Comparison of ENCODE assay signal across 8 cellular contexts in the genomic region with DNA sequence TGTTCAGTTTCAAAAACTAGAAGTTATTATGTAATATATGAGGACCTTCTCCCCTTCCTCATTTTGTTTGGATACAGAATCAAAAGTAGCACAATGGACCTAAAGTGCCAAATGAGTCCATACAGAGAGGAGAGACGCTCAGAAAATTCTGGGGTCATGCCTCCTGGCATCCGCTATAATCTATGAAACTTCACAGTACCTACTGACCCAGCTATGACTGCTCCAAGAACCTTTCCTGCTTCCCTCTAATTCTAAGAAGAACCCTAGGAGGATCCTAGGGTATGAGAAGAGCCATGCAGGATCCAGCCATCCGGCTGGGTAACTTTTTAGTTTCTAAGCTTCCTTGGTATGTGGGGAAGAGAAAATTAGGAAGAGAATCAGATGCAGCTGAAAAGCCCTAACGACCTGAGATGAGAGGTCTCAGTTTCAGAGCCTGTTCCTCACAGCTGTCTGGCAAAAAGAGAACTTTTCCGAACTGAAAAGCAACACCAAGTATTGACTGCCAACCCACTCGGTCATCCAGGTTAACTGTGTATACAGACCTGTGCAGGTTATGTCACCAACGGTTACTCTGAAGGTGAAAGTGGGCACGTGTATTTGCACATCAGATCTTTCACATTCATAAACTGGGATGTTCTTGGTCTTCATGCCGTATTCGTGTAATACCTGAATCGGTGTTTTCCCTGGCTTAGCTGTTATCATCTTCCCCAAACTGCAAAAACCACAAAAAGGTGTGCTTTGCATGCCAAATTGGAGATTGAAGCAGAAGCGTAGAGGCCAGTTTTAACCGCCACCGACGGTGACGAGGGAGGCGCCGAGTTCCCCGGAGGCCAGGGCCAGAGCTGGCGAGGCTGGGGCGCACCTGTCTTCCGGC. TPM values are rescaled to one million over a fixed set of nuclear protein-coding genes. Genes with fewer than 3 reads are reported as not detected.
DNase-seq lines count a peak whose midpoint lies in the region; ATAC-seq lines count a peak whose summit lies in the region.

No MANE protein-coding gene starts in this region.

- peaks cover 29% of the 10 kb centered on the region for H3K4me1 Mint-ChIP-seq in activated T-helper 2 cell treated with anti-CD3 and anti-CD28 coated beads, Interferon-gamma antibody, Interleukin-2, Interleukin-4, amounts not matched to agents 10 μg/mL and 5 μg/mL and 100 μg/mL, durations not matched to agents 14 hours and 24 hours and 36 hours (ENCODE audit: low read depth)
- H3K4me1 Mint-ChIP-seq in stimulated activated effector memory CD8-positive, alpha-beta T cell treated with anti-CD3 and anti-CD28 coated beads, Interleukin-12 subunit alpha, Interleukin-12 subunit beta, amount 100 ng/mL, for 72 hours = peaks cover 24% of the 10 kb centered on the region

- intact Hi-C loops in activated T-helper 2 cell treated with anti-CD3 and anti-CD28 coated beads, Interferon-gamma antibody, Interleukin-2, Interleukin-4, amounts not matched to agents 10 μg/mL and 5 μg/mL and 100 μg/mL, durations not matched to agents 14 hours and 24 hours and 36 hours (cut with micrococcal nuclease) = loop anchor here (2.0 kb wide), 2 partner anchors 73 to 81 kb away; no protein-coding TSS in a partner anchor

- DNase-seq in GM03348 (ENCODE audit: low spot score) (peak; percentile 9), 8988T (no peak), kidney glomerular epithelial cell (lab: John Stamatoyannopoulos, UW) (no peak)
- no peak for DNase-seq in activated T-helper 2 cell treated with anti-CD3 and anti-CD28 coated beads, Interferon-gamma antibody, Interleukin-2, Interleukin-4, amounts not matched to agents 10 μg/mL and 5 μg/mL and 100 μg/mL, durations not matched to agents 14 hours and 24 hours and 36 hours (ENCODE audit: low spot score)
- no peak for DNase-seq in stimulated activated effector memory CD8-positive, alpha-beta T cell treated with anti-CD3 and anti-CD28 coated beads, Interleukin-12 subunit alpha, Interleukin-12 subunit beta, amount 100 ng/mL, for 72 hours (ENCODE audit: low spot score in 2 of 2)

- H3K27me3 Mint-ChIP-seq in activated T-helper 2 cell treated with anti-CD3 and anti-CD28 coated beads, Interferon-gamma antibody, Interleukin-2, Interleukin-4, amounts not matched to agents 10 μg/mL and 5 μg/mL and 100 μg/mL, durations not matched to agents 14 hours and 24 hours and 36 hours (ENCODE audit: low read depth) = peaks cover 4% of the 10 kb centered on the region

- peak overlapping the region; percentile 64 for H3K4me3 ChIP-seq in iPS-18c (ENCODE audit: insufficient read depth, low read depth, low read length)

- peak overlapping the region; percentile 90 for H3K27ac Mint-ChIP-seq in activated T-helper 2 cell treated with anti-CD3 and anti-CD28 coated beads, Interferon-gamma antibody, Interleukin-2, Interleukin-4, amounts not matched to agents 10 μg/mL and 5 μg/mL and 100 μg/mL, durations not matched to agents 14 hours and 24 hours and 36 hours
- H3K27ac Mint-ChIP-seq in stimulated activated effector memory CD8-positive, alpha-beta T cell treated with anti-CD3 and anti-CD28 coated beads, Interleukin-12 subunit alpha, Interleukin-12 subunit beta, amount 100 ng/mL, for 72 hours = peak overlapping the region; percentile 94

- no peaks in the 10 kb centered on the region for H3K9me3 Mint-ChIP-seq in activated T-helper 2 cell treated with anti-CD3 and anti-CD28 coated beads, Interferon-gamma antibody, Interleukin-2, Interleukin-4, amounts not matched to agents 10 μg/mL and 5 μg/mL and 100 μg/mL, durations not matched to agents 14 hours and 24 hours and 36 hours
- no peaks in the 10 kb centered on the region for H3K9me3 Mint-ChIP-seq in stimulated activated effector memory CD8-positive, alpha-beta T cell treated with anti-CD3 and anti-CD28 coated beads, Interleukin-12 subunit alpha, Interleukin-12 subunit beta, amount 100 ng/mL, for 72 hours

- ATAC-seq in GM19467 (IDR thresholded peaks at IDR 0.05; ENCODE audit: unreplicated experiment) (peak; percentile 45), HG03469 (IDR thresholded peaks at IDR 0.05; ENCODE audit: unreplicated experiment) (peak; percentile 32)
- ATAC-seq in stimulated activated effector memory CD8-positive, alpha-beta T cell treated with anti-CD3 and anti-CD28 coated beads, Interleukin-12 subunit alpha, Interleukin-12 subunit beta, amount 100 ng/mL, for 72 hours = no peak

- peaks cover 2% of the 10 kb centered on the region for H3K9me3 ChIP-seq in iPS-18c (ENCODE audit: control insufficient read depth, insufficient read depth, low read length)

- H3K36me3 Mint-ChIP-seq in activated T-helper 2 cell treated with anti-CD3 and anti-CD28 coated beads, Interferon-gamma antibody, Interleukin-2, Interleukin-4, amounts not matched to agents 10 μg/mL and 5 μg/mL and 100 μg/mL, durations not matched to agents 14 hours and 24 hours and 36 hours (ENCODE audit: low read depth) = peaks cover 36% of the 10 kb centered on the region
- H3K36me3 Mint-ChIP-seq in stimulated activated effector memory CD8-positive, alpha-beta T cell treated with anti-CD3 and anti-CD28 coated beads, Interleukin-12 subunit alpha, Interleukin-12 subunit beta, amount 100 ng/mL, for 72 hours = peaks cover 46% of the 10 kb centered on the region

- peak overlapping the region; percentile 84 for H3K4me3 Mint-ChIP-seq in activated T-helper 2 cell treated with anti-CD3 and anti-CD28 coated beads, Interferon-gamma antibody, Interleukin-2, Interleukin-4, amounts not matched to agents 10 μg/mL and 5 μg/mL and 100 μg/mL, durations not matched to agents 14 hours and 24 hours and 36 hours (ENCODE audit: low read depth)
- H3K4me3 Mint-ChIP-seq in stimulated activated effector memory CD8-positive, alpha-beta T cell treated with anti-CD3 and anti-CD28 coated beads, Interleukin-12 subunit alpha, Interleukin-12 subunit beta, amount 100 ng/mL, for 72 hours = peak overlapping the region; percentile 83

RNA-seq across cellular contexts. Expression of gene PRKRA, which starts 1.0 kb away (rescaled TPM):
- total RNA-seq in activated T-helper 2 cell treated with anti-CD3 and anti-CD28 coated beads, Interferon-gamma antibody, Interleukin-2, Interleukin-4, amounts not matched to agents 10 μg/mL and 5 μg/mL and 100 μg/mL, durations not matched to agents 14 hours and 24 hours and 36 hours = 65.8 and 67.8 TPM in 2 replicates

RNA-seq across cellular contexts. Expression of gene PJVK, which starts 1.2 kb away (rescaled TPM):
- 1.7 and 2.0 TPM in 2 replicates for total RNA-seq in activated T-helper 2 cell treated with anti-CD3 and anti-CD28 coated beads, Interferon-gamma antibody, Interleukin-2, Interleukin-4, amounts not matched to agents 10 μg/mL and 5 μg/mL and 100 μg/mL, durations not matched to agents 14 hours and 24 hours and 36 hours

RNA-seq across cellular contexts. Expression of gene FKBP7, which starts 28.5 kb away (rescaled TPM):
- total RNA-seq in activated T-helper 2 cell treated with anti-CD3 and anti-CD28 coated beads, Interferon-gamma antibody, Interleukin-2, Interleukin-4, amounts not matched to agents 10 μg/mL and 5 μg/mL and 100 μg/mL, durations not matched to agents 14 hours and 24 hours and 36 hours = 3.2 and 6.6 TPM in 2 replicates

RNA-seq across cellular contexts. Expression of gene PLEKHA3, which starts 30.3 kb away (rescaled TPM):
- 28.7 and 29.3 TPM in 2 replicates for total RNA-seq in activated T-helper 2 cell treated with anti-CD3 and anti-CD28 coated beads, Interferon-gamma antibody, Interleukin-2, Interleukin-4, amounts not matched to agents 10 μg/mL and 5 μg/mL and 100 μg/mL, durations not matched to agents 14 hours and 24 hours and 36 hours
